In the genomic region with DNA sequence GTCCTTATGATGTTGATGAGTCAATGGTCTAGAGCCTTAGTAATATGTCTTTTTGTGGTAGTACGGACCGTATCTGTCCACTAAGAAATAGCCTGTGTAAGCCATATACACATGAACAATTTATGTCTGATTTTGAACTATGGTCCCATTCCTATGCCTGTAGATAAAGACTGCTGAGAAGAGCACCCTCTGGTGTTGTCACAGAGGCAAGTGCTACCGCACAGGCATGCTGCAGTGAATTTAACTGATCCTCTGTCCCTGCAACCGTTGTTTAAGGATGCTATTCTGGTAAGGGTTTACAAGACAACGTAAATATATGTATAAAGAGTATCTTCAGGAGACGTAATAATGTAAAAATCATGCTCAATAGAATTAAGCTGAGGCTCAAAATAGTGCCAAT, we compare ENCODE assay signal across 15 cellular contexts.
A peak's percentile ranks its signal among the peaks of the same experiment; 100 is the strongest.
DNase-seq lines count a peak whose midpoint lies in the region; ATAC-seq and TF ChIP-seq lines count a peak whose summit lies in the region.
"Had no signal": no experiment of that assay in that cellular context is flagged by ENCODE, and none has a peak within 500 bp of the region (broad histone marks: within the 10 kb centered on the region; RNA-seq: fewer than 3 reads in every experiment).

No MANE protein-coding gene starts in this region.

- no peak overlapping the region for H2AFZ ChIP-seq in Loucy (ENCODE audit: low read length)

- no peak overlapping the region for H3K4me3 ChIP-seq in Loucy (ENCODE audit: low read length, poor library complexity, severe bottlenecking)
- no peak overlapping the region for H3K4me3 ChIP-seq in retinal pigment epithelial cell (ENCODE audit: low read length)
- H3K4me3 ChIP-seq: A549, gastroesophageal sphincter had no signal

- no peak overlapping the region for H3K4me2 ChIP-seq in Loucy (ENCODE audit: low read depth, low read length, poor library complexity, severe bottlenecking)
- H3K4me2 ChIP-seq: A549 had no signal

- no peaks in the 10 kb centered on the region for H3K27me3 ChIP-seq in Loucy (ENCODE audit: insufficient read depth, low read length, poor library complexity, severe bottlenecking)
- H3K27me3 ChIP-seq: gastroesophageal sphincter had no signal

- no peaks in the 10 kb centered on the region for H3F3A ChIP-seq in Loucy (ENCODE audit: low read depth)

- H3K27ac Mint-ChIP-seq in WTC11: no peak overlapping the region
- H3K27ac Mint-ChIP-seq: immature natural killer cell had no signal

- H3K36me3 ChIP-seq in Loucy (ENCODE audit: insufficient read depth, low read length): no peaks in the 10 kb centered on the region
- H3K36me3 ChIP-seq: gastroesophageal sphincter had no signal

- peak; percentile 0 for DNase-seq in NCI-H748 (lab: John Stamatoyannopoulos, UW; ENCODE audit: unreplicated experiment)
- no peak for DNase-seq in NCI-H748 treated with DMSO at 0.1 percent for 48 hours (lab: John Stamatoyannopoulos, UW)
- DNase-seq in WTC11 (ENCODE audit: low spot score): no peak
- no peak for DNase-seq in retinal pigment epithelial cell (ENCODE audit: low read depth)
- DNase-seq in NCI-H446 treated with DMSO at 0.1 percent for 48 hours (lab: John Stamatoyannopoulos, UW): no peak
- DNase-seq in activated CD4-positive, CD25-positive, alpha-beta regulatory T cell (lab: John Stamatoyannopoulos, UW): no peak
- DNase-seq: immature natural killer cell, NCI-H146, NCI-H524 treated with DMSO at 0.1 percent for 48 hours, occipital lobe, substantia nigra had no signal

- no peaks in the 10 kb centered on the region for H3K27me3 Mint-ChIP-seq in WTC11 (ENCODE audit: low read depth)

- POLR2A ChIA-PET in WTC11 (lab: Charles Lee): no interaction called here

- no peak overlapping the region for H3K4me3 Mint-ChIP-seq in WTC11
- H3K4me3 Mint-ChIP-seq: immature natural killer cell had no signal

- TF ChIP-seq CTCF in Loucy (conservative IDR thresholded peaks at IDR 0.05; ENCODE audit: low read length) (peak; percentile 67), WTC11 (IDR thresholded peaks at IDR 0.05) (no peak), retinal pigment epithelial cell (conservative IDR thresholded peaks at IDR 0.05; ENCODE audit: low read depth, low read length) (peak; percentile 25)

- CTCF ChIA-PET in WTC11 (lab: Charles Lee): no interaction called here

- H3K9me2 ChIP-seq in Loucy (replicated peaks; ENCODE audit: low read depth, low read length): no peaks in the 10 kb centered on the region

- H3K4me1 ChIP-seq in Loucy (ENCODE audit: insufficient read depth, low read length, poor library complexity, severe bottlenecking): no peaks in the 10 kb centered on the region
- H3K4me1 ChIP-seq: A549, gastroesophageal sphincter had no signal

- no peak overlapping the region for H3K9ac ChIP-seq in Loucy (ENCODE audit: low read depth, low read length, poor library complexity, severe bottlenecking)

- H4K20me1 ChIP-seq in Loucy (ENCODE audit: insufficient read depth, low read length, poor library complexity, severe bottlenecking): no peaks in the 10 kb centered on the region

- H3K36me3 Mint-ChIP-seq in WTC11: peaks cover 10% of the 10 kb centered on the region
- H3K36me3 Mint-ChIP-seq: immature natural killer cell had no signal

- no peaks in the 10 kb centered on the region for H3K79me2 ChIP-seq in Loucy (ENCODE audit: insufficient read depth, low read length)

- H3K4me1 Mint-ChIP-seq in WTC11: no peaks in the 10 kb centered on the region
- H3K4me1 Mint-ChIP-seq: immature natural killer cell had no signal

- H3K9me3 Mint-ChIP-seq in WTC11: peaks cover 47% of the 10 kb centered on the region

- no peaks in the 10 kb centered on the region for H3K9me3 ChIP-seq in Loucy (ENCODE audit: insufficient read depth, low read depth, low read length)
- H3K9me3 ChIP-seq: A549, gastroesophageal sphincter had no signal

- ATAC-seq in WTC11 (peak; percentile 74), GM19395 (IDR thresholded peaks at IDR 0.05; ENCODE audit: unreplicated experiment) (no peak)
- ATAC-seq: A549, gastroesophageal sphincter had no signal

TF ChIP-seq in WTC11, 78 proteins besides CTCF, POLR2A, EP300 and RAD21 (continues in another document):
- no peak for TF ChIP-seq PRDM15 (CRISPR knock-in tag; IDR thresholded peaks at IDR 0.05)
- TF ChIP-seq ZNF263 (CRISPR knock-in tag; IDR thresholded peaks at IDR 0.05; ENCODE audit: low read depth): no peak
- no peak for TF ChIP-seq NFYB (CRISPR knock-in tag; conservative IDR thresholded peaks at IDR 0.05; ENCODE audit: low read depth)
- TF ChIP-seq ZNF121 (CRISPR knock-in tag; IDR thresholded peaks at IDR 0.05): no peak
- TF ChIP-seq HMGXB4 (CRISPR knock-in tag; IDR thresholded peaks at IDR 0.05): no peak
- no peak for TF ChIP-seq ZNF219 (CRISPR knock-in tag; IDR thresholded peaks at IDR 0.05; ENCODE audit: borderline replicate concordance)
- TF ChIP-seq, protein P1, sequence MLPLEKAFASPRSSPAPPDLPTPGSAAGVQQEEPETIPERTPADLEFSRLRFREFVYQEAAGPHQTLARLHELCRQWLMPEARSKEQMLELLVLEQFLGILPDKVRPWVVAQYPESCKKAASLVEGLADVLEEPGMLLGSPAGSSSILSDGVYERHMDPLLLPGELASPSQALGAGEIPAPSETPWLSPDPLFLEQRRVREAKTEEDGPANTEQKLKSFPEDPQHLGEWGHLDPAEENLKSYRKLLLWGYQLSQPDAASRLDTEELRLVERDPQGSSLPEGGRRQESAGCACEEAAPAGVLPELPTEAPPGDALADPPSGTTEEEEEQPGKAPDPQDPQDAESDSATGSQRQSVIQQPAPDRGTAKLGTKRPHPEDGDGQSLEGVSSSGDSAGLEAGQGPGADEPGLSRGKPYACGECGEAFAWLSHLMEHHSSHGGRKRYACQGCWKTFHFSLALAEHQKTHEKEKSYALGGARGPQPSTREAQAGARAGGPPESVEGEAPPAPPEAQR (CRISPR knock-in tag; IDR thresholded peaks at IDR 0.05): no peak
- TF ChIP-seq JUN (CRISPR knock-in tag; IDR thresholded peaks at IDR 0.05): no peak
- TF ChIP-seq ERG (CRISPR knock-in tag; IDR thresholded peaks at IDR 0.05): no peak
